Comparison of ENCODE assay signal across 8 cellular contexts in the genomic region with DNA sequence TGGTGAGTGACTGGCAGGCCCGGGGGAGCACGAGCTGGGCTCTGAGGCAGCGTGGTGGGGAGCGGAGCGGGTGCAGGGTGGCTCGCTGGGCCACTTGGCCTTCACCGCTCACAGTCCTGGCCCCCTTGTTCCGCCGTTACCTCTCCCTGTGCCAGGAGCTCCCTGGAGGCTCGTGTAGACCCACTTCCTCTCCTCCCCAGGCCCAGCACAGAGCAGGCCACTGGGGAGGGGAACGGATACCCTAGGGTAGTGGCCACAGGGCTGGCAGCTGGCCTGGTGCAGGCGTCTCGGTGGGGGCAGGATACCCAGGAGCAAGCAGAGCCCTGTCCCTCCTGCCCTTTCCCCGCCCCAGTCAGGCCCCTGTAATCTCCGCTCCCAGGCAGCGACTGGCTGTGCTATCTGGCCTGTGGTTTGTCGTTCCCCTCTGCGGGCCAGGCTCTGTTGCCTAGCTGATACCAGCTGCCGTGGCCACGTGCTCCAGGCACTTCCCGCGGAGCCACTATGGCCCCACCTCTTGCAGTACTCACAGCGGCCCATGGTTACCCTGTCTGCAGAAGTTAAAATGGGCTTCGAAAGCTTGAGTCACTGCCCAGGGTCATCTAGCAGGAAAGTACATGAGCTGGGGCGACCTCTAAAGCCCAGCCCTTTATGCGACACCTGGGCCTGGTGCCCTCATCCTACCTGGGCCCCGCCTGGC. TPM values are rescaled to one million over a fixed set of nuclear protein-coding genes. Genes with fewer than 3 reads are reported as not detected.
DNase-seq lines count a peak whose midpoint lies in the region; ATAC-seq and TF ChIP-seq lines count a peak whose summit lies in the region.

No MANE protein-coding gene starts in this region.

- no peaks in the 10 kb centered on the region for H3K4me1 Mint-ChIP-seq in neural progenitor cell

- no peak overlapping the region for H3K4me3 Mint-ChIP-seq in neural progenitor cell

- H3K9me3 ChIP-seq in neural progenitor cell (ENCODE audit: low read depth): no peaks in the 10 kb centered on the region

- no peak overlapping the region for H3K9ac ChIP-seq in neural progenitor cell

- H3K27me3 Mint-ChIP-seq in neural progenitor cell (ENCODE audit: insufficient read depth, low read depth): peaks cover 3% of the 10 kb centered on the region

- peak; percentile 83 for ATAC-seq in HG02678 (IDR thresholded peaks at IDR 0.05; ENCODE audit: unreplicated experiment)

- H3F3A ChIP-seq in neural progenitor cell (ENCODE audit: low read depth): no peaks in the 10 kb centered on the region

- DNase-seq in T-helper 22 cell (ENCODE audit: low read depth) (peak; percentile 24), amygdala (lab: John Stamatoyannopoulos, UW) (peak in 40 of 56 donors; percentile 0 to 70 (median 24)), midbrain (lab: John Stamatoyannopoulos, UW) (peak; percentile 22), HK-2 (ENCODE audit: unreplicated experiment) (no peak), neural progenitor cell (ENCODE audit: low spot score) (no peak), DMS153 (lab: John Stamatoyannopoulos, UW) (no peak)
- DNase-seq in stimulated activated naive CD4-positive, alpha-beta T cell treated with Interleukin-2 at 50 U/mL for 16 hours (lab: John Stamatoyannopoulos, UW): peak; percentile 14

- no peaks in the 10 kb centered on the region for H3K27me3 ChIP-seq in neural progenitor cell

- no peaks in the 10 kb centered on the region for H3K9me3 Mint-ChIP-seq in neural progenitor cell

- H3K4me2 ChIP-seq in neural progenitor cell: no peak overlapping the region

- H3K79me2 ChIP-seq in neural progenitor cell (ENCODE audit: low read depth): no peaks in the 10 kb centered on the region

- peaks cover 9% of the 10 kb centered on the region for H3K36me3 Mint-ChIP-seq in neural progenitor cell

- no peak overlapping the region for H3K4me3 ChIP-seq in neural progenitor cell

- H3K4me1 ChIP-seq in neural progenitor cell: no peaks in the 10 kb centered on the region

- H3K27ac ChIP-seq in neural progenitor cell: no peak overlapping the region

- no peaks in the 10 kb centered on the region for H3K36me3 ChIP-seq in neural progenitor cell

- H2AFZ ChIP-seq in neural progenitor cell (replicated peaks): no peak overlapping the region

- no peak overlapping the region for H3K27ac Mint-ChIP-seq in neural progenitor cell

- no peaks in the 10 kb centered on the region for H4K20me1 ChIP-seq in neural progenitor cell (ENCODE audit: low read depth)

- no peak for TF ChIP-seq CTCF in neural progenitor cell (IDR thresholded peaks at IDR 0.05)

RNA-seq across cellular contexts. Expression of a gene that starts 11.6 kb away (rescaled TPM):
- total RNA-seq in neural progenitor cell (ENCODE audit: low replicate concordance): 25.1 and 39.0 TPM in 2 replicates

RNA-seq across cellular contexts. Expression of a gene that starts 32.9 kb away (rescaled TPM):
- 10.8 and 39.1 TPM in 2 replicates for total RNA-seq in neural progenitor cell (ENCODE audit: low replicate concordance)

RNA-seq across cellular contexts. Expression of a gene that starts 41.1 kb away (rescaled TPM):
- total RNA-seq in neural progenitor cell (ENCODE audit: low replicate concordance): 45.7 and 98.8 TPM in 2 replicates

RNA-seq across cellular contexts. Expression of a gene that starts 41.3 kb away (rescaled TPM):
- total RNA-seq in neural progenitor cell (ENCODE audit: low replicate concordance): 10.1 and 19.3 TPM in 2 replicates

RNA-seq across cellular contexts. Expression of a gene that starts 41.9 kb away (rescaled TPM):
- 82.4 and 133 TPM in 2 replicates for total RNA-seq in neural progenitor cell (ENCODE audit: low replicate concordance)

Comparison
In these comparisons a context has a peak if more than half of its experiments do, and no peak if none do; other contexts are left out.
1. DNase-seq: peak in T-helper 22 cell (single experiment), amygdala (40 of 56), midbrain (single experiment) and stimulated activated naive CD4-positive, alpha-beta T cell treated with Interleukin-2 at 50 U/mL for 16 hours (single experiment); none in HK-2 (single experiment), neural progenitor cell (single experiment) and DMS153 (single experiment).